Comparison of ENCODE assay signal across 11 cellular contexts in the genomic region with DNA sequence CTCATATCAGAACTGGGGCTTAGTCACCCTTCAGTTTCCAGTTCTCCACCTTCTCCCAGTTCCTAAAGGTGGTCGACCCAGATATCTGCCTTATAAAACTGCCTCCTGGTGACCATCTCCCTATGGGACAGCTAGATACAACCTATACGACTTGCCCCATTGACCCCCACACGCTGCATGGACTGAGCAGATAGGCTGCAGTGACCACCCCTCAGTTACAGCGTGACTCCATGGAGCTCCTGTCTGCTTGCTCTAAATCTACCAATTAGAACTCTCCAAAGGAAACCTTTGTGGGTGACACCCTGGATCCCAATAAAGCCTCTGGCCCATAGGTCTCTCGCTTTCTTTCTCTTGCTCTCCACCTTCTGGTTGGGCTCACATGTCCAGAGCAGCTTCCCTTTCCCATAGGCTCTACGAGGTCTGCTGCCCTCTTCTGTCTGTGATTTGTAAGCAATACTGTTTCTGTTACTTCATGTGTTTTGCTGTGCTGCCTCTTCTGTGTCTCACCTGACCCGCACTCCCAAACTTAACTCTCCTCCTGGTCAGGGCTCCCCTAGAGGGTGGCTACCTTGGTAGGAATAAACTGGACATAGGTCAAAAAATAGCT.
A peak's percentile ranks its signal among the peaks of the same experiment; 100 is the strongest.
DNase-seq lines count a peak whose midpoint lies in the region; ATAC-seq, FAIRE-seq and TF ChIP-seq lines count a peak whose summit lies in the region.
"Had no signal": no experiment of that assay in that cellular context is flagged by ENCODE, and none has a peak within 500 bp of the region (broad histone marks: within the 10 kb centered on the region; RNA-seq: fewer than 3 reads in every experiment).

No MANE protein-coding gene starts in this region.

- no peaks in the 10 kb centered on the region for H3F3A ChIP-seq in GM23338 (replicated peaks; ENCODE audit: low read depth)

- intact Hi-C loops in kidney (cut with DNase I) = no loop called here

- no peaks in the 10 kb centered on the region for H3K9me2 ChIP-seq in GM23338 (ENCODE audit: insufficient read depth)

- FAIRE-seq in kidney (lab: Jason Lieb, UNC) = no peak
- FAIRE-seq: frontal cortex had no signal

- no peak overlapping the region for H3K4me2 ChIP-seq in GM23338

- H2AFZ ChIP-seq in GM23338 = peak overlapping the region; percentile 63

- no peaks in the 10 kb centered on the region for H3K79me2 ChIP-seq in GM23338 (replicated peaks; ENCODE audit: insufficient read depth)

- H3K4me3 ChIP-seq in GM23338 (no peak overlapping the region), kidney (ENCODE audit: low read length in 2 of 2) (peak overlapping the region; percentile 7 to 35)

- peaks cover 6% of the 10 kb centered on the region; the same call in 2 of the 3 replicates for H3K36me3 Mint-ChIP-seq in GM23338 (ENCODE audit: low read depth)

- H3K36me3 ChIP-seq in GM23338 (ENCODE audit: insufficient read depth) (no peaks in the 10 kb centered on the region), kidney (ENCODE audit: control insufficient read depth in 1 of 2, insufficient read depth in 2 of 2, low read length in 2 of 2) (no peaks in the 10 kb centered on the region)

- H3K27me3 Mint-ChIP-seq in GM23338 (ENCODE audit: insufficient read depth, low read depth, poor library complexity) = peaks cover 4% of the 10 kb centered on the region

- TF ChIP-seq CTCF in GM23338 (conservative IDR thresholded peaks at IDR 0.05; ENCODE audit: low read depth in 2 of 2) = peak; percentile 45 to 82; a peak in 3 of 4 replicates
- TF ChIP-seq CTCF in kidney (IDR thresholded peaks at IDR 0.05; ENCODE audit: borderline replicate concordance, extremely low read depth, insufficient read depth) = peak; percentile 53

- no peak overlapping the region for H3K27ac Mint-ChIP-seq in GM23338
- H3K27ac Mint-ChIP-seq: activated T-helper 2 cell treated with anti-CD3 and anti-CD28 coated beads, Interferon-gamma antibody, Interleukin-2, Interleukin-4, amounts not matched to agents 10 μg/mL and 5 μg/mL and 100 μg/mL, durations not matched to agents 14 hours and 24 hours and 36 hours had no signal

- no peaks in the 10 kb centered on the region for H3K9me3 ChIP-seq in kidney (ENCODE audit: control insufficient read depth in 1 of 2, low read length in 2 of 2)

- in situ Hi-C loops in ACHN (cut with HindIII; ENCODE audit: low pct_ligation_motif_present, low pct_unique_long_range_greater_than_20kb, low sequenced_read_pairs) = no loop called here

- H3K27me3 ChIP-seq in GM23338 (ENCODE audit: insufficient read depth) = no peaks in the 10 kb centered on the region

- H4K20me1 ChIP-seq in GM23338 (replicated peaks; ENCODE audit: insufficient read depth) = no peaks in the 10 kb centered on the region

- H3K9me3 Mint-ChIP-seq in GM23338 = peaks cover 5% of the 10 kb centered on the region; the same call in 1 of the 3 replicates

- peak; percentile 72 for ATAC-seq in GM23338
- ATAC-seq in HG03460 (IDR thresholded peaks at IDR 0.05; ENCODE audit: unreplicated experiment) = no peak

- H3K4me1 ChIP-seq in GM23338 (ENCODE audit: insufficient read depth) = no peaks in the 10 kb centered on the region
- H3K4me1 ChIP-seq in kidney (ENCODE audit: control insufficient read depth in 1 of 2, insufficient read depth in 1 of 2, low read depth in 1 of 2, low read length in 2 of 2) = no peaks in the 10 kb centered on the region

- H3K4me3 Mint-ChIP-seq in GM23338 = no peak overlapping the region

- H3K9ac ChIP-seq in kidney (ENCODE audit: low read length in 2 of 2) = no peak overlapping the region

- no peaks in the 10 kb centered on the region for H3K4me1 Mint-ChIP-seq in GM23338

- DNase-seq in ACHN (peak; percentile 63), GM23338 (ENCODE audit: low spot score) (peak; percentile 53), RPMI8226 (peak; percentile 49), kidney (no peak), NCI-H2196 (lab: John Stamatoyannopoulos, UW; ENCODE audit: unreplicated experiment) (no peak)
- DNase-seq in activated naive CD4-positive, alpha-beta T cell treated with anti-CD3 and anti-CD28 coated beads, Interleukin-2, amount 50 U/mL, for 16 hours = no peak
- no peak for DNase-seq in stimulated activated naive CD4-positive, alpha-beta T cell treated with Interleukin-2 at 50 U/mL for 16 hours (lab: John Stamatoyannopoulos, UW)
- DNase-seq: NCI-H2227 treated with DMSO at 0.1 percent for 48 hours had no signal

- H3K27ac ChIP-seq in GM23338 (ENCODE audit: low read depth) (no peak overlapping the region), kidney (ENCODE audit: low read depth in 2 of 2, low read length in 2 of 2) (no peak overlapping the region)

TF ChIP-seq in GM23338, 12 proteins besides CTCF, POLR2A, EP300 and RAD21 (continues in another document):
- TF ChIP-seq, protein P1, sequence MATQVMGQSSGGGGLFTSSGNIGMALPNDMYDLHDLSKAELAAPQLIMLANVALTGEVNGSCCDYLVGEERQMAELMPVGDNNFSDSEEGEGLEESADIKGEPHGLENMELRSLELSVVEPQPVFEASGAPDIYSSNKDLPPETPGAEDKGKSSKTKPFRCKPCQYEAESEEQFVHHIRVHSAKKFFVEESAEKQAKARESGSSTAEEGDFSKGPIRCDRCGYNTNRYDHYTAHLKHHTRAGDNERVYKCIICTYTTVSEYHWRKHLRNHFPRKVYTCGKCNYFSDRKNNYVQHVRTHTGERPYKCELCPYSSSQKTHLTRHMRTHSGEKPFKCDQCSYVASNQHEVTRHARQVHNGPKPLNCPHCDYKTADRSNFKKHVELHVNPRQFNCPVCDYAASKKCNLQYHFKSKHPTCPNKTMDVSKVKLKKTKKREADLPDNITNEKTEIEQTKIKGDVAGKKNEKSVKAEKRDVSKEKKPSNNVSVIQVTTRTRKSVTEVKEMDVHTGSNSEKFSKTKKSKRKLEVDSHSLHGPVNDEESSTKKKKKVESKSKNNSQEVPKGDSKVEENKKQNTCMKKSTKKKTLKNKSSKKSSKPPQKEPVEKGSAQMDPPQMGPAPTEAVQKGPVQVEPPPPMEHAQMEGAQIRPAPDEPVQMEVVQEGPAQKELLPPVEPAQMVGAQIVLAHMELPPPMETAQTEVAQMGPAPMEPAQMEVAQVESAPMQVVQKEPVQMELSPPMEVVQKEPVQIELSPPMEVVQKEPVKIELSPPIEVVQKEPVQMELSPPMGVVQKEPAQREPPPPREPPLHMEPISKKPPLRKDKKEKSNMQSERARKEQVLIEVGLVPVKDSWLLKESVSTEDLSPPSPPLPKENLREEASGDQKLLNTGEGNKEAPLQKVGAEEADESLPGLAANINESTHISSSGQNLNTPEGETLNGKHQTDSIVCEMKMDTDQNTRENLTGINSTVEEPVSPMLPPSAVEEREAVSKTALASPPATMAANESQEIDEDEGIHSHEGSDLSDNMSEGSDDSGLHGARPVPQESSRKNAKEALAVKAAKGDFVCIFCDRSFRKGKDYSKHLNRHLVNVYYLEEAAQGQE (IDR thresholded peaks at IDR 0.05; ENCODE audit: unreplicated experiment) = no peak
- no peak for TF ChIP-seq EZH2 (IDR thresholded peaks at IDR 0.05; ENCODE audit: low read depth, unreplicated experiment)

Comparison
In these comparisons a context has a peak if more than half of its experiments do, and no peak if none do; other contexts are left out.
1. DNase-seq: peak in ACHN (single experiment), GM23338 (single experiment) and RPMI8226 (single experiment); none in kidney (single experiment), activated naive CD4-positive, alpha-beta T cell treated with anti-CD3 and anti-CD28 coated beads, Interleukin-2, amount 50 U/mL, for 16 hours (single experiment), NCI-H2196 (single experiment) and stimulated activated naive CD4-positive, alpha-beta T cell treated with Interleukin-2 at 50 U/mL for 16 hours (single experiment).